3 cellular contexts compared by ENCODE assay signal in genomic region chr12:116642101-116642500, GRCh38.
A peak's percentile ranks its signal among the peaks of the same experiment; 100 is the strongest.
TF ChIP-seq lines count a peak whose summit lies in the region.

No MANE protein-coding gene starts in this region.

TF ChIP-seq in liver, 16 proteins besides CTCF, POLR2A, EP300 and RAD21:
- TF ChIP-seq EGR1 (IDR thresholded peaks at IDR 0.05; ENCODE audit: low read depth in 2 of 2) (no peak), HNF4G (IDR thresholded peaks at IDR 0.05) (no peak), JUND (IDR thresholded peaks at IDR 0.05) (no peak), ATF3 (IDR thresholded peaks at IDR 0.05) (no peak), MAX (IDR thresholded peaks at IDR 0.05) (no peak), ZBTB33 (IDR thresholded peaks at IDR 0.05) (no peak), HNF4A (conservative IDR thresholded peaks at IDR 0.05) (peak in 1 of 2 donors; percentile 14), FOXA2 (IDR thresholded peaks at IDR 0.05) (no peak), NR2F2 (IDR thresholded peaks at IDR 0.05) (no peak), YY1 (IDR thresholded peaks at IDR 0.05) (peak; percentile 18), RXRA (IDR thresholded peaks at IDR 0.05) (peak in 1 of 2 donors; percentile 5)

TF ChIP-seq in HepG2, 621 proteins besides CTCF, POLR2A, EP300 and RAD21:
- no peak for TF ChIP-seq MXD4 (CRISPR knock-in tag; IDR thresholded peaks at IDR 0.05)
- TF ChIP-seq ARID5B (CRISPR knock-in tag; IDR thresholded peaks at IDR 0.05), result no peak
- no peak for TF ChIP-seq ZNF572 (CRISPR knock-in tag; IDR thresholded peaks at IDR 0.05)
- no peak for TF ChIP-seq CENPX (CRISPR knock-in tag; IDR thresholded peaks at IDR 0.05)
- no peak for TF ChIP-seq ZNF580 (CRISPR knock-in tag; IDR thresholded peaks at IDR 0.05; ENCODE audit: borderline replicate concordance, low read depth)

TF ChIP-seq in H1, 55 proteins besides CTCF, POLR2A, EP300 and RAD21:
- TF ChIP-seq MAX (IDR thresholded peaks at IDR 0.05) (no peak), HDAC2 (IDR thresholded peaks at IDR 0.05; ENCODE audit: borderline replicate concordance in 1 of 2, low read depth in 2 of 2, low read length in 2 of 2) (no peak), ZNF274 (IDR thresholded peaks at IDR 0.05; ENCODE audit: borderline replicate concordance, extremely low read depth, low read length) (no peak), EGR1 (IDR thresholded peaks at IDR 0.05; ENCODE audit: borderline replicate concordance, low read depth, low read length) (no peak), USF2 (IDR thresholded peaks at IDR 0.05; ENCODE audit: low read length) (no peak), ATF3 (IDR thresholded peaks at IDR 0.05; ENCODE audit: insufficient read depth, low read depth, low read length) (no peak), POU5F1 (IDR thresholded peaks at IDR 0.05; ENCODE audit: low read depth, low read length) (no peak), BRCA1 (IDR thresholded peaks at IDR 0.05; ENCODE audit: low read depth, low read length) (no peak), CTBP2 (IDR thresholded peaks at IDR 0.05; ENCODE audit: borderline replicate concordance, insufficient read depth, insufficient read length, low read length) (no peak), GABPA (IDR thresholded peaks at IDR 0.05; ENCODE audit: borderline replicate concordance, insufficient read depth, low read length) (no peak)
TF ChIP-seq in H1: peak in this region for 0.
